Comparison of ENCODE assay signal across 20 cellular contexts in genomic region chr17:81272616-81273015, GRCh38. TPM values are rescaled to one million over a fixed set of nuclear protein-coding genes. Genes with fewer than 3 reads are reported as not detected.
DNase-seq lines count a peak whose midpoint lies in the region; ATAC-seq and TF ChIP-seq lines count a peak whose summit lies in the region.
"Had no signal": no experiment of that assay in that cellular context is flagged by ENCODE, and none has a peak within 500 bp of the region (broad histone marks: within the 10 kb centered on the region; RNA-seq: fewer than 3 reads in every experiment).

No MANE protein-coding gene starts in this region.

- no peak overlapping the region for H3K4me3 Mint-ChIP-seq in T-helper 1 cell treated with Interleukin-12 subunit alpha and Interleukin-12 subunit beta and Interleukin-4 antibody, amounts not matched to agents 30 μg/mL and 1 μg/mL, for 36 hours
- no peak overlapping the region for H3K4me3 Mint-ChIP-seq in CD4-positive, CD25-positive, alpha-beta regulatory T cell
- H3K4me3 Mint-ChIP-seq in naive thymus-derived CD4-positive, alpha-beta T cell = peak overlapping the region in 8 of 10 donors; percentile 50 to 77 (median 60)
- H3K4me3 Mint-ChIP-seq in progenitor cell of endocrine pancreas (ENCODE audit: low read depth) = no peak overlapping the region
- H3K4me3 Mint-ChIP-seq: H9 had no signal

- peaks cover 32% of the 10 kb centered on the region for H3K36me3 Mint-ChIP-seq in T-helper 1 cell treated with Interleukin-12 subunit alpha and Interleukin-12 subunit beta and Interleukin-4 antibody, amounts not matched to agents 30 μg/mL and 1 μg/mL, for 36 hours (ENCODE audit: low read depth)
- peaks cover 32% of the 10 kb centered on the region for H3K36me3 Mint-ChIP-seq in CD4-positive, CD25-positive, alpha-beta regulatory T cell
- peaks cover 7 to 46% (median 16%) of the 10 kb centered on the region in 5 donors for H3K36me3 Mint-ChIP-seq in naive thymus-derived CD4-positive, alpha-beta T cell
- H3K36me3 Mint-ChIP-seq in progenitor cell of endocrine pancreas (ENCODE audit: insufficient read depth) = peaks cover 23% of the 10 kb centered on the region

- no peak for ATAC-seq in CD4-positive, CD25-positive, alpha-beta regulatory T cell (ENCODE audit: low read depth in 2 of 2)
- no peak for ATAC-seq in naive thymus-derived CD4-positive, alpha-beta T cell
- no peak for ATAC-seq in SK-N-SH treated with all-trans-retinoic acid at 6 μM for 48 hours

- H3K4me3 ChIP-seq in CD4-positive, CD25-positive, alpha-beta regulatory T cell (ENCODE audit: low read depth, low read length) = no peak overlapping the region
- H3K4me3 ChIP-seq in naive thymus-derived CD4-positive, alpha-beta T cell (ENCODE audit: low read length) = no peak overlapping the region
- H3K4me3 ChIP-seq: breast epithelium, esophagus squamous epithelium, MG63, thoracic aorta had no signal

- DNase-seq in T-helper 1 cell = no peak
- no peak for DNase-seq in CD4-positive, CD25-positive, alpha-beta regulatory T cell
- no peak for DNase-seq in RWPE1 (ENCODE audit: low spot score)
- no peak for DNase-seq in naive thymus-derived CD4-positive, alpha-beta T cell
- no peak for DNase-seq in progenitor cell of endocrine pancreas (ENCODE audit: low spot score, unreplicated experiment)
- DNase-seq in NCI-H748 (lab: John Stamatoyannopoulos, UW; ENCODE audit: unreplicated experiment) = no peak
- DNase-seq: activated gamma-delta T cell treated with Interleukin-2 at 50 U/mL for 16 hours; EL; esophagus squamous epithelium; H9; head of caudate nucleus; MG63; NCI-H2081 treated with DMSO at 0.1 percent for 48 hours; Right ventricle myocardium superior; stimulated activated CD4-positive, alpha-beta T cell treated with anti-CD3 and anti-CD28 coated beads, Interleukin-4, amount 100 ng/mL, for 24 hours; T-helper 9 cell had no signal

- peaks cover 72% of the 10 kb centered on the region for H3K36me3 ChIP-seq in CD4-positive, CD25-positive, alpha-beta regulatory T cell (ENCODE audit: control insufficient read depth, insufficient read depth, low read length)
- H3K36me3 ChIP-seq in naive thymus-derived CD4-positive, alpha-beta T cell (ENCODE audit: control insufficient read depth in 2 of 3, insufficient read depth in 3 of 3, low read length in 3 of 3) = peaks cover 0 to 93% (median 8%) of the 10 kb centered on the region in 3 experiments
- H3K36me3 ChIP-seq: breast epithelium had no signal

- intact Hi-C loops in naive thymus-derived CD4-positive, alpha-beta T cell (cut with micrococcal nuclease) = no loop called here

- no peaks in the 10 kb centered on the region for H3K9me3 ChIP-seq in CD4-positive, CD25-positive, alpha-beta regulatory T cell (ENCODE audit: control insufficient read depth in 2 of 2, low read length in 2 of 2)
- H3K9me3 ChIP-seq in naive thymus-derived CD4-positive, alpha-beta T cell (ENCODE audit: control insufficient read depth in 2 of 3, low read length in 3 of 3) = no peaks in the 10 kb centered on the region
- H3K9me3 ChIP-seq: breast epithelium, esophagus squamous epithelium, MG63, thoracic aorta had no signal

- H3K27me3 Mint-ChIP-seq in T-helper 1 cell treated with Interleukin-12 subunit alpha and Interleukin-12 subunit beta and Interleukin-4 antibody, amounts not matched to agents 30 μg/mL and 1 μg/mL, for 36 hours (ENCODE audit: low read depth) = no peaks in the 10 kb centered on the region
- no peaks in the 10 kb centered on the region for H3K27me3 Mint-ChIP-seq in CD4-positive, CD25-positive, alpha-beta regulatory T cell
- H3K27me3 Mint-ChIP-seq in naive thymus-derived CD4-positive, alpha-beta T cell = no peaks in the 10 kb centered on the region
- no peaks in the 10 kb centered on the region for H3K27me3 Mint-ChIP-seq in progenitor cell of endocrine pancreas

- H3K9me3 Mint-ChIP-seq in T-helper 1 cell treated with Interleukin-12 subunit alpha and Interleukin-12 subunit beta and Interleukin-4 antibody, amounts not matched to agents 30 μg/mL and 1 μg/mL, for 36 hours = no peaks in the 10 kb centered on the region
- no peaks in the 10 kb centered on the region for H3K9me3 Mint-ChIP-seq in CD4-positive, CD25-positive, alpha-beta regulatory T cell
- no peaks in the 10 kb centered on the region for H3K9me3 Mint-ChIP-seq in naive thymus-derived CD4-positive, alpha-beta T cell
- no peaks in the 10 kb centered on the region for H3K9me3 Mint-ChIP-seq in progenitor cell of endocrine pancreas (ENCODE audit: low read depth)
- H3K9me3 Mint-ChIP-seq: H9 had no signal

- no peaks in the 10 kb centered on the region for H3K27me3 ChIP-seq in CD4-positive, CD25-positive, alpha-beta regulatory T cell (ENCODE audit: control insufficient read depth, insufficient read depth, low read length)
- H3K27me3 ChIP-seq in naive thymus-derived CD4-positive, alpha-beta T cell (ENCODE audit: control insufficient read depth in 2 of 2, insufficient read depth in 2 of 2, low read length in 2 of 2) = no peaks in the 10 kb centered on the region
- H3K27me3 ChIP-seq: breast epithelium, esophagus squamous epithelium, MG63 had no signal

- CTCF ChIA-PET in RWPE1 (lab: Yijun Ruan, JAX) = no interaction called here
- CTCF ChIA-PET in naive thymus-derived CD4-positive, alpha-beta T cell (lab: Charles Lee) = no interaction called here

- peak overlapping the region; percentile 34 for H3K27ac Mint-ChIP-seq in T-helper 1 cell treated with Interleukin-12 subunit alpha and Interleukin-12 subunit beta and Interleukin-4 antibody, amounts not matched to agents 30 μg/mL and 1 μg/mL, for 36 hours
- H3K27ac Mint-ChIP-seq in CD4-positive, CD25-positive, alpha-beta regulatory T cell = peak overlapping the region in 2 of 3 donors; percentile 39 to 73
- H3K27ac Mint-ChIP-seq in naive thymus-derived CD4-positive, alpha-beta T cell = peak overlapping the region in 8 of 9 donors; percentile 68 to 92 (median 87)
- H3K27ac Mint-ChIP-seq in progenitor cell of endocrine pancreas = no peak overlapping the region

- TF ChIP-seq CTCF in RWPE1 (conservative IDR thresholded peaks at IDR 0.05; ENCODE audit: low read depth) (no peak), progenitor cell of endocrine pancreas (IDR thresholded peaks at IDR 0.05; ENCODE audit: unreplicated experiment) (no peak)

- no peak overlapping the region for H3K27ac ChIP-seq in CD4-positive, CD25-positive, alpha-beta regulatory T cell (ENCODE audit: insufficient read depth, low read length, poor library complexity, severe bottlenecking)
- H3K27ac ChIP-seq in RWPE1 = peak overlapping the region; percentile 1; the same call in 1 of the 2 replicates
- no peak overlapping the region for H3K27ac ChIP-seq in naive thymus-derived CD4-positive, alpha-beta T cell (ENCODE audit: low read depth, low read length)
- H3K27ac ChIP-seq: breast epithelium, esophagus squamous epithelium, thoracic aorta had no signal

- H3K4me1 Mint-ChIP-seq in T-helper 1 cell treated with Interleukin-12 subunit alpha and Interleukin-12 subunit beta and Interleukin-4 antibody, amounts not matched to agents 30 μg/mL and 1 μg/mL, for 36 hours (ENCODE audit: low read depth) = peaks cover 2% of the 10 kb centered on the region
- H3K4me1 Mint-ChIP-seq in CD4-positive, CD25-positive, alpha-beta regulatory T cell = peaks cover 0 to 7% (median 3%) of the 10 kb centered on the region in 4 donors
- peaks cover 0 to 12% (median 9%) of the 10 kb centered on the region in 7 donors for H3K4me1 Mint-ChIP-seq in naive thymus-derived CD4-positive, alpha-beta T cell
- no peaks in the 10 kb centered on the region for H3K4me1 Mint-ChIP-seq in progenitor cell of endocrine pancreas (ENCODE audit: low read depth)
- H3K4me1 Mint-ChIP-seq: H9 had no signal

- no peaks in the 10 kb centered on the region for H3K4me1 ChIP-seq in CD4-positive, CD25-positive, alpha-beta regulatory T cell (ENCODE audit: control insufficient read depth, insufficient read depth, low read length, poor library complexity, severe bottlenecking)
- H3K4me1 ChIP-seq in naive thymus-derived CD4-positive, alpha-beta T cell (ENCODE audit: control insufficient read depth in 2 of 2, insufficient read depth in 2 of 2, low read length in 2 of 2) = no peaks in the 10 kb centered on the region
- H3K4me1 ChIP-seq: breast epithelium had no signal

- POLR2A ChIA-PET in RWPE1 (lab: Yijun Ruan, JAX; ENCODE audit: low non-redundant PET) = no interaction called here
- POLR2A ChIA-PET in naive thymus-derived CD4-positive, alpha-beta T cell (lab: Charles Lee) = no interaction called here

TF ChIP-seq in SK-N-SH treated with all-trans-retinoic acid at 6 μM for 48 hours, 23 proteins besides CTCF, POLR2A, EP300 and RAD21 (continues in another document):
- TF ChIP-seq ARNTL (CRISPR knock-in tag; IDR thresholded peaks at IDR 0.05; ENCODE audit: borderline replicate concordance, low read depth) = no peak
- no peak for TF ChIP-seq PPARA (CRISPR knock-in tag; IDR thresholded peaks at IDR 0.05; ENCODE audit: borderline replicate concordance)
- TF ChIP-seq SNAI2 (CRISPR knock-in tag; IDR thresholded peaks at IDR 0.05) = no peak
- TF ChIP-seq ISL1 (CRISPR knock-in tag; IDR thresholded peaks at IDR 0.05) = no peak
- TF ChIP-seq ESRRG (CRISPR knock-in tag; IDR thresholded peaks at IDR 0.05) = no peak
- TF ChIP-seq OSR1 (CRISPR knock-in tag; IDR thresholded peaks at IDR 0.05) = no peak
- no peak for TF ChIP-seq CSDC2 (CRISPR knock-in tag; IDR thresholded peaks at IDR 0.05)
- TF ChIP-seq GLIS3 (CRISPR knock-in tag; IDR thresholded peaks at IDR 0.05) = no peak

RNA-seq across cellular contexts. Expression of gene SLC38A10, which starts 22.5 kb away (rescaled TPM):
- 66.3 TPM for total RNA-seq in CD4-positive, CD25-positive, alpha-beta regulatory T cell
- 10 to 100 TPM; 38.2 to 60.1 (median 48.6) TPM for polyA plus RNA-seq in CD4-positive, CD25-positive, alpha-beta regulatory T cell
- 100 to 1,000 TPM in 1 of 5 experiments, 10 to 100 TPM in 4; 54.9 to 122 (median 86.5) TPM for total RNA-seq in naive thymus-derived CD4-positive, alpha-beta T cell
- polyA plus RNA-seq in naive thymus-derived CD4-positive, alpha-beta T cell = 10 to 100 TPM; 45.0 to 84.8 TPM
- 128 and 130 TPM in 2 replicates for total RNA-seq in progenitor cell of endocrine pancreas

RNA-seq across cellular contexts. Expression of gene NDUFAF8, which starts 33.5 kb away (rescaled TPM):
- 34.8 TPM for total RNA-seq in CD4-positive, CD25-positive, alpha-beta regulatory T cell
- 10 to 100 TPM; 56.9 to 83.2 (median 78.6) TPM for polyA plus RNA-seq in CD4-positive, CD25-positive, alpha-beta regulatory T cell
- total RNA-seq in naive thymus-derived CD4-positive, alpha-beta T cell = 10 to 100 TPM; 34.2 to 45.6 (median 43.5) TPM
- polyA plus RNA-seq in naive thymus-derived CD4-positive, alpha-beta T cell = 10 to 100 TPM; 60.4 to 85.9 TPM
- total RNA-seq in progenitor cell of endocrine pancreas = 39.7 and 43.6 TPM in 2 replicates

RNA-seq across cellular contexts. Expression of gene TEPSIN, which starts 33.8 kb away (rescaled TPM):
- 113 TPM for total RNA-seq in CD4-positive, CD25-positive, alpha-beta regulatory T cell
- 1 to 10 TPM; 2.1 to 6.3 (median 5.7) TPM for polyA plus RNA-seq in CD4-positive, CD25-positive, alpha-beta regulatory T cell
- 100 to 1,000 TPM in 2 of 5 experiments, 10 to 100 TPM in 3; 52.6 to 115 (median 90.0) TPM for total RNA-seq in naive thymus-derived CD4-positive, alpha-beta T cell
- 1 to 10 TPM; 3.2 to 5.3 TPM for polyA plus RNA-seq in naive thymus-derived CD4-positive, alpha-beta T cell
- total RNA-seq in progenitor cell of endocrine pancreas = 57.4 and 63.2 TPM in 2 replicates

RNA-seq across cellular contexts. Expression of gene CEP131, which starts 49.9 kb away (rescaled TPM):
- 9.9 TPM for total RNA-seq in CD4-positive, CD25-positive, alpha-beta regulatory T cell
- polyA plus RNA-seq in CD4-positive, CD25-positive, alpha-beta regulatory T cell = 1 to 10 TPM; 1.4 to 2.2 (median 2.0) TPM
- total RNA-seq in naive thymus-derived CD4-positive, alpha-beta T cell = 10 to 100 TPM in 2 of 5 experiments, 1 to 10 TPM in 3; 8.1 to 13.0 (median 10.0) TPM
- 1 to 10 TPM; 2.7 to 7.6 TPM for polyA plus RNA-seq in naive thymus-derived CD4-positive, alpha-beta T cell
- 33.2 and 35.0 TPM in 2 replicates for total RNA-seq in progenitor cell of endocrine pancreas

Comparison
In these comparisons a context has a peak if more than half of its experiments do, and no peak if none do; other contexts are left out.
1. H3K4me3 Mint-ChIP-seq: peak in naive thymus-derived CD4-positive, alpha-beta T cell (8 of 10); none in T-helper 1 cell treated with Interleukin-12 subunit alpha and Interleukin-12 subunit beta and Interleukin-4 antibody, amounts not matched to agents 30 μg/mL and 1 μg/mL, for 36 hours (single experiment), CD4-positive, CD25-positive, alpha-beta regulatory T cell (0 of 4) and progenitor cell of endocrine pancreas (single experiment).